ENCODE assay signal across 1 cellular context in the genomic region with DNA sequence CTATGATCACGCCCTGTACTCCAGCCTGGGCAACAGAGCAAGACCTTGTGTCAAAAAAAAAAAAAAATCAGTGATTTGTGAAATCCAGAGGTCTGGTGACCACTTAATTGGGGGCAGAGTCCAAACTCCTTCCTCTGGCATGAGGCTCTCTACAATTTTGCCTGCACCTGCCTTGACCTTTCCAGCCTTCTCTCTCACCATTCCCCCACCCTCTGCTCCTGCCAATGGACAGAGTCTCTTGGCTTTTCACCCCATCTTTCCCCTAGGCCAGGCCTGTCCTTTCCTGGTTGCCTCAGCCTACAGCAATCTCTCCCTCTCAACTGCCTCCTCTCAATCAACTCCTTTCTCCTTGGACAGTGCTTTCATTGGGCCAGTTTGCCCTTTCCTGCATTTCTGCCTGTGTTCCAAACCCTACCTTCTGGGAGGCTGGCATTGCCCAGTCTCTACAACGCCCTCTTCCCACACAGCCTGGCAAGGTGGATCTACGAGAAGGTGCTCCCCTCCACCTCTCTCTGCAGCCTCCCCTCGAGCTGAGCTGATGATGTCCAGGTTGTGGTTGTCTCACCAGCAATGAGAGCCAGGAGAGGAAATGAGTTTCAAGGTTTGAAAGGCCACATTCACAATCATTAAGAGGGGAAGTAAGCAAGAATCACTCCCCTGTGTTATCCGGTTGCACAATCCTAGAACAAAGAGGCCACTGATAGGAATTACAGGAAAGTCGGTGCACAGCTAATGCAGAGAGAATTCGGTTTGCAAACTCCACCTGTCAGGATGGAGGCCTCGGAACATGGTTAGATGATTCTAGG.
A peak's percentile ranks its signal among the peaks of the same experiment; 100 is the strongest.
TF ChIP-seq lines count a peak whose summit lies in the region.

No MANE protein-coding gene starts in this region.

TF ChIP-seq in HepG2, 621 proteins besides CTCF, POLR2A, EP300 and RAD21 (continued from another document and continues in another):
- TF ChIP-seq, protein P1, sequence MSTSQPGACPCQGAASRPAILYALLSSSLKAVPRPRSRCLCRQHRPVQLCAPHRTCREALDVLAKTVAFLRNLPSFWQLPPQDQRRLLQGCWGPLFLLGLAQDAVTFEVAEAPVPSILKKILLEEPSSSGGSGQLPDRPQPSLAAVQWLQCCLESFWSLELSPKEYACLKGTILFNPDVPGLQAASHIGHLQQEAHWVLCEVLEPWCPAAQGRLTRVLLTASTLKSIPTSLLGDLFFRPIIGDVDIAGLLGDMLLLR (CRISPR knock-in tag; IDR thresholded peaks at IDR 0.05), result peak; percentile 52; the same call in 1 of the 2 replicates
- TF ChIP-seq NCOA5 (CRISPR knock-in tag; IDR thresholded peaks at IDR 0.05) (no peak), TRIM24 (CRISPR knock-in tag; IDR thresholded peaks at IDR 0.05) (peak; percentile 89), TOPORS (CRISPR knock-in tag; IDR thresholded peaks at IDR 0.05) (no peak; the same call in 1 of the 2 replicates), GLI4 (CRISPR knock-in tag; IDR thresholded peaks at IDR 0.05; ENCODE audit: borderline replicate concordance) (no peak), ZNF143 (CRISPR knock-in tag; IDR thresholded peaks at IDR 0.05) (no peak; the same call in 1 of the 2 replicates), TSC22D2 (CRISPR knock-in tag; IDR thresholded peaks at IDR 0.05; ENCODE audit: borderline replicate concordance) (peak; percentile 66; the same call in 1 of the 2 replicates), ZNF558 (CRISPR knock-in tag; IDR thresholded peaks at IDR 0.05; ENCODE audit: borderline replicate concordance) (peak; percentile 68; the same call in 1 of the 2 replicates), HOXA3 (CRISPR knock-in tag; IDR thresholded peaks at IDR 0.05) (peak; percentile 76), ARHGAP35 (CRISPR knock-in tag; IDR thresholded peaks at IDR 0.05; ENCODE audit: borderline replicate concordance) (0 out of 2 replicates have a peak, but pooled peaks have one; percentile 21), SCMH1 (CRISPR knock-in tag; IDR thresholded peaks at IDR 0.05; ENCODE audit: borderline replicate concordance) (no peak), HNRNPUL1 (IDR thresholded peaks at IDR 0.05; ENCODE audit: low read depth, low read length) (no peak), KMT2A (CRISPR knock-in tag; IDR thresholded peaks at IDR 0.05) (peak; percentile 43), ZC3H4 (CRISPR knock-in tag; IDR thresholded peaks at IDR 0.05; ENCODE audit: borderline replicate concordance) (no peak), PAX8 (CRISPR knock-in tag; IDR thresholded peaks at IDR 0.05; ENCODE audit: borderline replicate concordance) (no peak), ZMYM4 (CRISPR knock-in tag; IDR thresholded peaks at IDR 0.05) (peak; percentile 75), MYC (CRISPR knock-in tag; IDR thresholded peaks at IDR 0.05; ENCODE audit: borderline replicate concordance) (peak; percentile 63), ZZZ3 (CRISPR knock-in tag; IDR thresholded peaks at IDR 0.05; ENCODE audit: borderline replicate concordance) (no peak), ZNF17 (CRISPR knock-in tag; IDR thresholded peaks at IDR 0.05) (no peak), DPF2 (CRISPR knock-in tag; IDR thresholded peaks at IDR 0.05; ENCODE audit: borderline replicate concordance, low read depth) (peak; percentile 96), ZNF10 (CRISPR knock-in tag; IDR thresholded peaks at IDR 0.05; ENCODE audit: borderline replicate concordance, low read depth) (no peak), PAF1 (CRISPR knock-in tag; IDR thresholded peaks at IDR 0.05) (no peak), ZBTB42 (CRISPR knock-in tag; IDR thresholded peaks at IDR 0.05) (0 out of 2 replicates have a peak, but pooled peaks have one; percentile 80), ZNF550 (CRISPR knock-in tag; IDR thresholded peaks at IDR 0.05; ENCODE audit: borderline replicate concordance) (no peak), ARNT (IDR thresholded peaks at IDR 0.05) (no peak), THAP11 (CRISPR knock-in tag; IDR thresholded peaks at IDR 0.05) (peak; percentile 83), ZIK1 (CRISPR knock-in tag; IDR thresholded peaks at IDR 0.05; ENCODE audit: borderline replicate concordance, low read depth) (0 out of 2 replicates have a peak, but pooled peaks have one; percentile 46), GPN1 (CRISPR knock-in tag; IDR thresholded peaks at IDR 0.05; ENCODE audit: borderline replicate concordance) (no peak), FIP1L1 (IDR thresholded peaks at IDR 0.05; ENCODE audit: borderline replicate concordance, insufficient read depth, low read depth, low read length) (peak; percentile 27; the same call in 1 of the 2 replicates), AGO1 (IDR thresholded peaks at IDR 0.05; ENCODE audit: low read depth, low read length, poor library complexity, severe bottlenecking) (no peak), ZNF337 (CRISPR knock-in tag; IDR thresholded peaks at IDR 0.05; ENCODE audit: borderline replicate concordance, low read depth) (no peak; the same call in 1 of the 2 replicates)
- TF ChIP-seq, protein P2, sequence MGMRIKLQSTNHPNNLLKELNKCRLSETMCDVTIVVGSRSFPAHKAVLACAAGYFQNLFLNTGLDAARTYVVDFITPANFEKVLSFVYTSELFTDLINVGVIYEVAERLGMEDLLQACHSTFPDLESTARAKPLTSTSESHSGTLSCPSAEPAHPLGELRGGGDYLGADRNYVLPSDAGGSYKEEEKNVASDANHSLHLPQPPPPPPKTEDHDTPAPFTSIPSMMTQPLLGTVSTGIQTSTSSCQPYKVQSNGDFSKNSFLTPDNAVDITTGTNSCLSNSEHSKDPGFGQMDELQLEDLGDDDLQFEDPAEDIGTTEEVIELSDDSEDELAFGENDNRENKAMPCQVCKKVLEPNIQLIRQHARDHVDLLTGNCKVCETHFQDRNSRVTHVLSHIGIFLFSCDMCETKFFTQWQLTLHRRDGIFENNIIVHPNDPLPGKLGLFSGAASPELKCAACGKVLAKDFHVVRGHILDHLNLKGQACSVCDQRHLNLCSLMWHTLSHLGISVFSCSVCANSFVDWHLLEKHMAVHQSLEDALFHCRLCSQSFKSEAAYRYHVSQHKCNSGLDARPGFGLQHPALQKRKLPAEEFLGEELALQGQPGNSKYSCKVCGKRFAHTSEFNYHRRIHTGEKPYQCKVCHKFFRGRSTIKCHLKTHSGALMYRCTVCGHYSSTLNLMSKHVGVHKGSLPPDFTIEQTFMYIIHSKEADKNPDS (CRISPR knock-in tag; IDR thresholded peaks at IDR 0.05), result no peak
- TF ChIP-seq, protein P3, sequence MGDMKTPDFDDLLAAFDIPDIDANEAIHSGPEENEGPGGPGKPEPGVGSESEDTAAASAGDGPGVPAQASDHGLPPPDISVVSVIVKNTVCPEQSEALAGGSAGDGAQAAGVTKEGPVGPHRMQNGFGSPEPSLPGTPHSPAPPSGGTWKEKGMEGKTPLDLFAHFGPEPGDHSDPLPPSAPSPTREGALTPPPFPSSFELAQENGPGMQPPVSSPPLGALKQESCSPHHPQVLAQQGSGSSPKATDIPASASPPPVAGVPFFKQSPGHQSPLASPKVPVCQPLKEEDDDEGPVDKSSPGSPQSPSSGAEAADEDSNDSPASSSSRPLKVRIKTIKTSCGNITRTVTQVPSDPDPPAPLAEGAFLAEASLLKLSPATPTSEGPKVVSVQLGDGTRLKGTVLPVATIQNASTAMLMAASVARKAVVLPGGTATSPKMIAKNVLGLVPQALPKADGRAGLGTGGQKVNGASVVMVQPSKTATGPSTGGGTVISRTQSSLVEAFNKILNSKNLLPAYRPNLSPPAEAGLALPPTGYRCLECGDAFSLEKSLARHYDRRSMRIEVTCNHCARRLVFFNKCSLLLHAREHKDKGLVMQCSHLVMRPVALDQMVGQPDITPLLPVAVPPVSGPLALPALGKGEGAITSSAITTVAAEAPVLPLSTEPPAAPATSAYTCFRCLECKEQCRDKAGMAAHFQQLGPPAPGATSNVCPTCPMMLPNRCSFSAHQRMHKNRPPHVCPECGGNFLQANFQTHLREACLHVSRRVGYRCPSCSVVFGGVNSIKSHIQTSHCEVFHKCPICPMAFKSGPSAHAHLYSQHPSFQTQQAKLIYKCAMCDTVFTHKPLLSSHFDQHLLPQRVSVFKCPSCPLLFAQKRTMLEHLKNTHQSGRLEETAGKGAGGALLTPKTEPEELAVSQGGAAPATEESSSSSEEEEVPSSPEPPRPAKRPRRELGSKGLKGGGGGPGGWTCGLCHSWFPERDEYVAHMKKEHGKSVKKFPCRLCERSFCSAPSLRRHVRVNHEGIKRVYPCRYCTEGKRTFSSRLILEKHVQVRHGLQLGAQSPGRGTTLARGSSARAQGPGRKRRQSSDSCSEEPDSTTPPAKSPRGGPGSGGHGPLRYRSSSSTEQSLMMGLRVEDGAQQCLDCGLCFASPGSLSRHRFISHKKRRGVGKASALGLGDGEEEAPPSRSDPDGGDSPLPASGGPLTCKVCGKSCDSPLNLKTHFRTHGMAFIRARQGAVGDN (CRISPR knock-in tag; IDR thresholded peaks at IDR 0.05), result peak; percentile 90
- TF ChIP-seq, protein P4, sequence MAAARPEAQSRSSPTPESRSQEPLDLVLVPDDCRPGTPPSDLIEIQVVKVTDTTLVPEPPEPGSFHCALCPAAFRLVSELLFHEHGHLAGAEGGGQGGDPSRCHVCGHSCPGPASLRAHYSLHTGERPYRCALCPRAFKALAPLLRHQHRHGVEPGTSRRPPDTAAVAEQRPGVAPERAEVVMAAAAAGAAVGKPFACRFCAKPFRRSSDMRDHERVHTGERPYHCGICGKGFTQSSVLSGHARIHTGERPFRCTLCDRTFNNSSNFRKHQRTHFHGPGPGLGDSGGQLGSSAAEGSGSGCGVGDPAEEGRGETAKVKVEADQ (CRISPR knock-in tag; IDR thresholded peaks at IDR 0.05; ENCODE audit: borderline replicate concordance), result no peak; the same call in 1 of the 2 replicates
- TF ChIP-seq, protein P5, sequence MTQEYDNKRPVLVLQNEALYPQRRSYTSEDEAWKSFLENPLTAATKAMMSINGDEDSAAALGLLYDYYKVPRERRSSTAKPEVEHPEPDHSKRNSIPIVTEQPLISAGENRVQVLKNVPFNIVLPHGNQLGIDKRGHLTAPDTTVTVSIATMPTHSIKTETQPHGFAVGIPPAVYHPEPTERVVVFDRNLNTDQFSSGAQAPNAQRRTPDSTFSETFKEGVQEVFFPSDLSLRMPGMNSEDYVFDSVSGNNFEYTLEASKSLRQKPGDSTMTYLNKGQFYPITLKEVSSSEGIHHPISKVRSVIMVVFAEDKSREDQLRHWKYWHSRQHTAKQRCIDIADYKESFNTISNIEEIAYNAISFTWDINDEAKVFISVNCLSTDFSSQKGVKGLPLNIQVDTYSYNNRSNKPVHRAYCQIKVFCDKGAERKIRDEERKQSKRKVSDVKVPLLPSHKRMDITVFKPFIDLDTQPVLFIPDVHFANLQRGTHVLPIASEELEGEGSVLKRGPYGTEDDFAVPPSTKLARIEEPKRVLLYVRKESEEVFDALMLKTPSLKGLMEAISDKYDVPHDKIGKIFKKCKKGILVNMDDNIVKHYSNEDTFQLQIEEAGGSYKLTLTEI (CRISPR knock-in tag; conservative IDR thresholded peaks at IDR 0.05), result no peak
- TF ChIP-seq, protein P6, sequence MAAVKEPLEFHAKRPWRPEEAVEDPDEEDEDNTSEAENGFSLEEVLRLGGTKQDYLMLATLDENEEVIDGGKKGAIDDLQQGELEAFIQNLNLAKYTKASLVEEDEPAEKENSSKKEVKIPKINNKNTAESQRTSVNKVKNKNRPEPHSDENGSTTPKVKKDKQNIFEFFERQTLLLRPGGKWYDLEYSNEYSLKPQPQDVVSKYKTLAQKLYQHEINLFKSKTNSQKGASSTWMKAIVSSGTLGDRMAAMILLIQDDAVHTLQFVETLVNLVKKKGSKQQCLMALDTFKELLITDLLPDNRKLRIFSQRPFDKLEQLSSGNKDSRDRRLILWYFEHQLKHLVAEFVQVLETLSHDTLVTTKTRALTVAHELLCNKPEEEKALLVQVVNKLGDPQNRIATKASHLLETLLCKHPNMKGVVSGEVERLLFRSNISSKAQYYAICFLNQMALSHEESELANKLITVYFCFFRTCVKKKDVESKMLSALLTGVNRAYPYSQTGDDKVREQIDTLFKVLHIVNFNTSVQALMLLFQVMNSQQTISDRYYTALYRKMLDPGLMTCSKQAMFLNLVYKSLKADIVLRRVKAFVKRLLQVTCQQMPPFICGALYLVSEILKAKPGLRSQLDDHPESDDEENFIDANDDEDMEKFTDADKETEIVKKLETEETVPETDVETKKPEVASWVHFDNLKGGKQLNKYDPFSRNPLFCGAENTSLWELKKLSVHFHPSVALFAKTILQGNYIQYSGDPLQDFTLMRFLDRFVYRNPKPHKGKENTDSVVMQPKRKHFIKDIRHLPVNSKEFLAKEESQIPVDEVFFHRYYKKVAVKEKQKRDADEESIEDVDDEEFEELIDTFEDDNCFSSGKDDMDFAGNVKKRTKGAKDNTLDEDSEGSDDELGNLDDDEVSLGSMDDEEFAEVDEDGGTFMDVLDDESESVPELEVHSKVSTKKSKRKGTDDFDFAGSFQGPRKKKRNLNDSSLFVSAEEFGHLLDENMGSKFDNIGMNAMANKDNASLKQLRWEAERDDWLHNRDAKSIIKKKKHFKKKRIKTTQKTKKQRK (IDR thresholded peaks at IDR 0.05; ENCODE audit: low read length), result no peak
- TF ChIP-seq, protein P7, sequence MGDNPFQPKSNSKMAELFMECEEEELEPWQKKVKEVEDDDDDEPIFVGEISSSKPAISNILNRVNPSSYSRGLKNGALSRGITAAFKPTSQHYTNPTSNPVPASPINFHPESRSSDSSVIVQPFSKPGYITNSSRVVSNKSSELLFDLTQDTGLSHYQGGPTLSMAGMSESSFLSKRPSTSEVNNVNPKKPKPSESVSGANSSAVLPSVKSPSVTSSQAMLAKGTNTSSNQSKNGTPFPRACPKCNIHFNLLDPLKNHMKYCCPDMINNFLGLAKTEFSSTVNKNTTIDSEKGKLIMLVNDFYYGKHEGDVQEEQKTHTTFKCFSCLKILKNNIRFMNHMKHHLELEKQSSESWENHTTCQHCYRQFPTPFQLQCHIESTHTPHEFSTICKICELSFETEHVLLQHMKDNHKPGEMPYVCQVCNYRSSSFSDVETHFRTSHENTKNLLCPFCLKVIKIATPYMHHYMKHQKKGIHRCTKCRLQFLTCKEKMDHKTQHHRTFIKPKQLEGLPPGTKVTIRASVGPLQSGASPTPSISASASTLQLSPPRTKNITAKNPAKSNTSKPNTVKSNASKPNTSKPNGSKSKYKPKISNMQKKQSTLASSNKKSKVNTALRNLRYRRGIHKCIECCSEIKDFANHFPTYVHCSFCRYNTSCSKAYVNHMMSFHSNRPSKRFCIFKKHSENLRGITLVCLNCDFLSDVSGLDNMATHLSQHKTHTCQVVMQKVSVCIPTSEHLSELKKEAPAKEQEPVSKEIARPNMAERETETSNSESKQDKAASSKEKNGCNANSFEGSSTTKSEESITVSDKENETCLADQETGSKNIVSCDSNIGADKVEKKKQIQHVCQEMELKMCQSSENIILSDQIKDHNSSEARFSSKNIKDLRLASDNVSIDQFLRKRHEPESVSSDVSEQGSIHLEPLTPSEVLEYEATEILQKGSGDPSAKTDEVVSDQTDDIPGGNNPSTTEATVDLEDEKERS (CRISPR knock-in tag; IDR thresholded peaks at IDR 0.05), result peak; percentile 68
- TF ChIP-seq, protein P8, sequence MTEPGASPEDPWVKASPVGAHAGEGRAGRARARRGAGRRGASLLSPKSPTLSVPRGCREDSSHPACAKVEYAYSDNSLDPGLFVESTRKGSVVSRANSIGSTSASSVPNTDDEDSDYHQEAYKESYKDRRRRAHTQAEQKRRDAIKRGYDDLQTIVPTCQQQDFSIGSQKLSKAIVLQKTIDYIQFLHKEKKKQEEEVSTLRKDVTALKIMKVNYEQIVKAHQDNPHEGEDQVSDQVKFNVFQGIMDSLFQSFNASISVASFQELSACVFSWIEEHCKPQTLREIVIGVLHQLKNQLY (CRISPR knock-in tag; IDR thresholded peaks at IDR 0.05), result peak; percentile 96
